ENCODE assay signal across 1 cellular context in genomic region chr7:34034728-34035127, GRCh38.
TF ChIP-seq lines count a peak whose summit lies in the region.

No MANE protein-coding gene starts in this region.

TF ChIP-seq in IMR-90, 13 proteins besides CTCF, POLR2A, EP300 and RAD21 (continued from another document):
- TF ChIP-seq MAZ (IDR thresholded peaks at IDR 0.05; ENCODE audit: borderline replicate concordance, low read depth, low read length) (no peak), BHLHE40 (IDR thresholded peaks at IDR 0.05; ENCODE audit: low read depth, low read length) (no peak), ELK1 (IDR thresholded peaks at IDR 0.05; ENCODE audit: borderline replicate concordance, low read depth, low read length) (no peak), FOS (IDR thresholded peaks at IDR 0.05; ENCODE audit: low read depth, low read length) (no peak), USF2 (IDR thresholded peaks at IDR 0.05; ENCODE audit: low read depth, low read length) (no peak), RFX5 (IDR thresholded peaks at IDR 0.05; ENCODE audit: low read depth, low read length) (no peak), SMC3 (IDR thresholded peaks at IDR 0.05; ENCODE audit: low read depth, low read length) (no peak), MXI1 (IDR thresholded peaks at IDR 0.05; ENCODE audit: borderline replicate concordance, low read depth, low read length) (no peak), RCOR1 (IDR thresholded peaks at IDR 0.05; ENCODE audit: insufficient replicate concordance, low read length) (no peak), CHD1 (IDR thresholded peaks at IDR 0.05; ENCODE audit: low read depth, low read length) (no peak)
